In genomic region chr2:172931256-172931894, GRCh38 we compare ENCODE assay signal across 8 cellular contexts.
A peak's percentile ranks its signal among the peaks of the same experiment; 100 is the strongest.
DNase-seq lines count a peak whose midpoint lies in the region; TF ChIP-seq lines count a peak whose summit lies in the region.

No MANE protein-coding gene starts in this region.

- no peaks in the 10 kb centered on the region for H3K9me3 Mint-ChIP-seq in nephron

- peak overlapping the region in 2 of 3 experiments; percentile 6 to 48 for H3K4me3 Mint-ChIP-seq in nephron

- H3K36me3 Mint-ChIP-seq in nephron (ENCODE audit: low read depth): no peaks in the 10 kb centered on the region

- no peak for TF ChIP-seq CTCF in nephron (IDR thresholded peaks at IDR 0.05; ENCODE audit: unreplicated experiment in 3 of 3)

- H3K27me3 Mint-ChIP-seq in nephron (ENCODE audit: low read depth): no peaks in the 10 kb centered on the region

- intact Hi-C loops in posterior vena cava (cut with DNase I): loop anchor here in 1 of 2 donors (5.0 kb wide), 1 partner anchor 124 kb away; no protein-coding TSS in a partner anchor

- peak overlapping the region in 2 of 3 experiments; percentile 37 to 68 for H3K27ac Mint-ChIP-seq in nephron

- DNase-seq in DMS53 (lab: John Stamatoyannopoulos, UW): peak; percentile 48
- peak; percentile 94 for DNase-seq in NCI-H510A treated with DMSO at 0.1 percent for 48 hours (lab: John Stamatoyannopoulos, UW)
- peak; percentile 54 to 90 for DNase-seq in dermis microvascular lymphatic vessel endothelial cell (ENCODE audit: low read depth in 2 of 2)
- no peak for DNase-seq in NCI-H524 treated with DMSO at 0.1 percent for 48 hours (lab: John Stamatoyannopoulos, UW)
- DNase-seq in GDM1 (lab: John Stamatoyannopoulos, UW): no peak
- DNase-seq in posterior vena cava (ENCODE audit: low spot score): no peak
- DNase-seq in RKO (ENCODE audit: low spot score): no peak

- H3K4me1 Mint-ChIP-seq in nephron: peaks cover 44% of the 10 kb centered on the region

Comparison
In these comparisons a context has a peak if more than half of its experiments do, and no peak if none do; other contexts are left out.
1. DNase-seq: peak in DMS53 (single experiment), NCI-H510A treated with DMSO at 0.1 percent for 48 hours (single experiment) and dermis microvascular lymphatic vessel endothelial cell (2 of 2); none in NCI-H524 treated with DMSO at 0.1 percent for 48 hours (single experiment), GDM1 (single experiment), posterior vena cava (single experiment) and RKO (single experiment).